ENCODE assay signal across 8 cellular contexts in genomic region chr15:49423021-49423420, GRCh38. TPM values are rescaled to one million over a fixed set of nuclear protein-coding genes. Genes with fewer than 3 reads are reported as not detected.
DNase-seq lines count a peak whose midpoint lies in the region; ATAC-seq and TF ChIP-seq lines count a peak whose summit lies in the region.

TSS of gene FGF7 (plus strand) at chr15:49423242. CDS start at chr15:49424298, 1,056 bp downstream.

- no peaks in the 10 kb centered on the region for H3K9me3 ChIP-seq in AG04450 (ENCODE audit: control insufficient read depth, insufficient read depth, low read length)
- no peaks in the 10 kb centered on the region for H3K9me3 ChIP-seq in naive thymus-derived CD4-positive, alpha-beta T cell (ENCODE audit: control insufficient read depth in 2 of 3, low read length in 3 of 3)

- no peak within 1 kb of the TSS for H3K27ac ChIP-seq in AG04450 (ENCODE audit: low read depth, low read length)
- H3K27ac ChIP-seq in naive thymus-derived CD4-positive, alpha-beta T cell (ENCODE audit: low read depth, low read length) = no peak within 1 kb of the TSS

- H3K4me1 Mint-ChIP-seq in naive thymus-derived CD4-positive, alpha-beta T cell = peaks cover 3 to 6% (median 4%) of the 10 kb centered on the region in 7 donors
- H3K4me1 Mint-ChIP-seq in activated T-helper 1 cell treated with anti-CD3 and anti-CD28 coated beads, Interleukin-12 subunit alpha, Interleukin-12 subunit beta, Interleukin-2, Interleukin-4 antibody, amounts not matched to agents 30 ng/mL and 10 ng/mL and 1 ng/mL, durations not matched to agents 14 hours and 24 hours and 36 hours (ENCODE audit: low read depth) = peaks cover 4% of the 10 kb centered on the region

- no peaks in the 10 kb centered on the region for H3K4me1 ChIP-seq in naive thymus-derived CD4-positive, alpha-beta T cell (ENCODE audit: control insufficient read depth in 2 of 2, insufficient read depth in 2 of 2, low read length in 2 of 2)

- peak; percentile 47 for TF ChIP-seq CTCF in AG04450 (IDR thresholded peaks at IDR 0.05; ENCODE audit: low read depth, low read length)
- TF ChIP-seq CTCF in NB4 (IDR thresholded peaks at IDR 0.05; ENCODE audit: low read depth, low read length) = no peak
- no peak for TF ChIP-seq CTCF in epithelial cell of proximal tubule (conservative IDR thresholded peaks at IDR 0.05; ENCODE audit: low read depth, low read length)

- H3K4me3 Mint-ChIP-seq in naive thymus-derived CD4-positive, alpha-beta T cell = peak within 1 kb of the TSS in 4 of 10 donors; percentile 26 to 54 (median 47)
- no peak within 1 kb of the TSS for H3K4me3 Mint-ChIP-seq in activated T-helper 1 cell treated with anti-CD3 and anti-CD28 coated beads, Interleukin-12 subunit alpha, Interleukin-12 subunit beta, Interleukin-2, Interleukin-4 antibody, amounts not matched to agents 30 ng/mL and 10 ng/mL and 1 ng/mL, durations not matched to agents 14 hours and 24 hours and 36 hours

- CTCF ChIA-PET in AG04450 (lab: Charles Lee) = interaction anchor here (0.6 to 6.4 kb wide), 22 partner anchors 49 to 722 kb away, joined by 3 to 145 read pairs (median 4); partner anchors contain the start of genes COPS2 and SHC4
- CTCF ChIA-PET in naive thymus-derived CD4-positive, alpha-beta T cell (lab: Charles Lee) = interaction anchor here (2.0 to 2.3 kb wide), 2 partner anchors 187 to 561 kb away, joined by 14 to 34 read pairs; no protein-coding TSS in a partner anchor

- no peaks in the 10 kb centered on the region for H3K36me3 ChIP-seq in naive thymus-derived CD4-positive, alpha-beta T cell (ENCODE audit: control insufficient read depth in 2 of 3, insufficient read depth in 3 of 3, low read length in 3 of 3)

- POLR2A ChIA-PET in AG04450 (lab: Yijun Ruan, JAX) = interaction anchor here (0.6 to 2.8 kb wide), 9 partner anchors 14 to 722 kb away, joined by 3 to 15 read pairs (median 3); no protein-coding TSS in a partner anchor
- POLR2A ChIA-PET in naive thymus-derived CD4-positive, alpha-beta T cell (lab: Charles Lee) = no interaction called here

- H3K27me3 ChIP-seq in AG04450 (ENCODE audit: control insufficient read depth, insufficient read depth, low read length) = no peaks in the 10 kb centered on the region
- H3K27me3 ChIP-seq in naive thymus-derived CD4-positive, alpha-beta T cell (ENCODE audit: control insufficient read depth in 2 of 2, insufficient read depth in 2 of 2, low read length in 2 of 2) = no peaks in the 10 kb centered on the region

- H3K36me3 Mint-ChIP-seq in naive thymus-derived CD4-positive, alpha-beta T cell = no peaks in the 10 kb centered on the region
- H3K36me3 Mint-ChIP-seq in activated T-helper 1 cell treated with anti-CD3 and anti-CD28 coated beads, Interleukin-12 subunit alpha, Interleukin-12 subunit beta, Interleukin-2, Interleukin-4 antibody, amounts not matched to agents 30 ng/mL and 10 ng/mL and 1 ng/mL, durations not matched to agents 14 hours and 24 hours and 36 hours (ENCODE audit: low read depth) = no peaks in the 10 kb centered on the region

- intact Hi-C loops in naive thymus-derived CD4-positive, alpha-beta T cell (cut with micrococcal nuclease) = loop anchor here (5.0 to 10.0 kb wide), 3 partner anchors 722 to 1484 kb away; partner anchors contain the start of gene AP4E1 (in 1 of the 2)
- intact Hi-C loops in activated T-helper 1 cell treated with anti-CD3 and anti-CD28 coated beads, Interleukin-12 subunit alpha, Interleukin-12 subunit beta, Interleukin-2, Interleukin-4 antibody, amounts not matched to agents 30 ng/mL and 10 ng/mL and 1 ng/mL, durations not matched to agents 14 hours and 24 hours and 36 hours (cut with micrococcal nuclease) = loop anchor here (2.0 to 5.0 kb wide), 2 partner anchors 266 to 562 kb away; partner anchors contain the start of gene COPS2

- DNase-seq in AG04450 (ENCODE audit: low read depth, low spot score) (peak; percentile 66), NB4 (ENCODE audit: low read depth) (peak; percentile 14), epithelial cell of proximal tubule (ENCODE audit: low read depth) (no peak), NCI-H1105 treated with DMSO at 0.1 percent for 48 hours (lab: John Stamatoyannopoulos, UW) (no peak)
- no peak for DNase-seq in naive thymus-derived CD4-positive, alpha-beta T cell
- DNase-seq in activated T-helper 1 cell treated with anti-CD3 and anti-CD28 coated beads, Interleukin-12 subunit alpha, Interleukin-12 subunit beta, Interleukin-2, Interleukin-4 antibody, amounts not matched to agents 30 ng/mL and 10 ng/mL and 1 ng/mL, durations not matched to agents 14 hours and 24 hours and 36 hours (ENCODE audit: low spot score) = no peak

- ATAC-seq in naive thymus-derived CD4-positive, alpha-beta T cell = no peak
- no peak for ATAC-seq in HG02938 (IDR thresholded peaks at IDR 0.05; ENCODE audit: unreplicated experiment)
- ATAC-seq in esophagus mucosa = no peak

- peaks cover 0 to 2% (median 0%) of the 10 kb centered on the region in 11 donors for H3K9me3 Mint-ChIP-seq in naive thymus-derived CD4-positive, alpha-beta T cell
- no peaks in the 10 kb centered on the region for H3K9me3 Mint-ChIP-seq in activated T-helper 1 cell treated with anti-CD3 and anti-CD28 coated beads, Interleukin-12 subunit alpha, Interleukin-12 subunit beta, Interleukin-2, Interleukin-4 antibody, amounts not matched to agents 30 ng/mL and 10 ng/mL and 1 ng/mL, durations not matched to agents 14 hours and 24 hours and 36 hours

- H3K27me3 Mint-ChIP-seq in naive thymus-derived CD4-positive, alpha-beta T cell = peaks cover 0 to 9% (median 0%) of the 10 kb centered on the region in 5 donors
- H3K27me3 Mint-ChIP-seq in activated T-helper 1 cell treated with anti-CD3 and anti-CD28 coated beads, Interleukin-12 subunit alpha, Interleukin-12 subunit beta, Interleukin-2, Interleukin-4 antibody, amounts not matched to agents 30 ng/mL and 10 ng/mL and 1 ng/mL, durations not matched to agents 14 hours and 24 hours and 36 hours (ENCODE audit: insufficient read depth) = peaks cover 13% of the 10 kb centered on the region

- TF ChIP-seq POLR2A in NB4 (IDR thresholded peaks at IDR 0.05; ENCODE audit: extremely low read depth, insufficient read length) = no peak

- peak within 1 kb of the TSS in 5 of 9 donors; percentile 40 to 84 (median 82) for H3K27ac Mint-ChIP-seq in naive thymus-derived CD4-positive, alpha-beta T cell
- H3K27ac Mint-ChIP-seq in activated T-helper 1 cell treated with anti-CD3 and anti-CD28 coated beads, Interleukin-12 subunit alpha, Interleukin-12 subunit beta, Interleukin-2, Interleukin-4 antibody, amounts not matched to agents 30 ng/mL and 10 ng/mL and 1 ng/mL, durations not matched to agents 14 hours and 24 hours and 36 hours = no peak within 1 kb of the TSS

- peak within 1 kb of the TSS; percentile 66 for H3K4me3 ChIP-seq in AG04450 (ENCODE audit: low read depth, low read length)
- peak within 1 kb of the TSS; percentile 22 for H3K4me3 ChIP-seq in NB4 (ENCODE audit: low read depth, low read length)
- H3K4me3 ChIP-seq in epithelial cell of proximal tubule (ENCODE audit: low read depth, low read length) = peak within 1 kb of the TSS; percentile 5
- no peak within 1 kb of the TSS for H3K4me3 ChIP-seq in naive thymus-derived CD4-positive, alpha-beta T cell (ENCODE audit: low read length)

RNA-seq across cellular contexts. Expression of gene FGF7, which starts in this region (rescaled TPM):
- polyA plus RNA-seq in AG04450 (2011; rRNA removed) = 113 and 175 TPM in 2 replicates
- 105 and 197 TPM in 2 replicates for polyA minus RNA-seq in AG04450 (2011; rRNA and poly(A)+ RNA removed)
- total RNA-seq in epithelial cell of proximal tubule (0.07 TPM in 1 of 2 replicates, not detected in the other), esophagus mucosa (2.0 TPM)
- total RNA-seq in naive thymus-derived CD4-positive, alpha-beta T cell = under 1 TPM; 0.05 to 0.34 (median 0.08) TPM
- polyA plus RNA-seq in naive thymus-derived CD4-positive, alpha-beta T cell = under 1 TPM in 1 of 2 donors, not detected in 1; 0.11 TPM
- total RNA-seq in activated T-helper 1 cell treated with anti-CD3 and anti-CD28 coated beads, Interleukin-12 subunit alpha, Interleukin-12 subunit beta, Interleukin-2, Interleukin-4 antibody, amounts not matched to agents 30 ng/mL and 10 ng/mL and 1 ng/mL, durations not matched to agents 14 hours and 24 hours and 36 hours = not detected in 2 replicates

Comparison
In these comparisons a context has a peak if more than half of its experiments do, and no peak if none do; other contexts are left out.
1. RNA of gene FGF7 (polyA plus RNA-seq): 113 to 175 TPM in AG04450; 0.11 TPM in naive thymus-derived CD4-positive, alpha-beta T cell; every median in the first group is over 100 times any median in the second.
2. DNase-seq: peak in AG04450 (single experiment) and NB4 (single experiment); none in epithelial cell of proximal tubule (single experiment), naive thymus-derived CD4-positive, alpha-beta T cell (0 of 9), NCI-H1105 treated with DMSO at 0.1 percent for 48 hours (single experiment) and activated T-helper 1 cell treated with anti-CD3 and anti-CD28 coated beads, Interleukin-12 subunit alpha, Interleukin-12 subunit beta, Interleukin-2, Interleukin-4 antibody, amounts not matched to agents 30 ng/mL and 10 ng/mL and 1 ng/mL, durations not matched to agents 14 hours and 24 hours and 36 hours (single experiment).